16 cellular contexts compared by ENCODE assay signal in the genomic region with DNA sequence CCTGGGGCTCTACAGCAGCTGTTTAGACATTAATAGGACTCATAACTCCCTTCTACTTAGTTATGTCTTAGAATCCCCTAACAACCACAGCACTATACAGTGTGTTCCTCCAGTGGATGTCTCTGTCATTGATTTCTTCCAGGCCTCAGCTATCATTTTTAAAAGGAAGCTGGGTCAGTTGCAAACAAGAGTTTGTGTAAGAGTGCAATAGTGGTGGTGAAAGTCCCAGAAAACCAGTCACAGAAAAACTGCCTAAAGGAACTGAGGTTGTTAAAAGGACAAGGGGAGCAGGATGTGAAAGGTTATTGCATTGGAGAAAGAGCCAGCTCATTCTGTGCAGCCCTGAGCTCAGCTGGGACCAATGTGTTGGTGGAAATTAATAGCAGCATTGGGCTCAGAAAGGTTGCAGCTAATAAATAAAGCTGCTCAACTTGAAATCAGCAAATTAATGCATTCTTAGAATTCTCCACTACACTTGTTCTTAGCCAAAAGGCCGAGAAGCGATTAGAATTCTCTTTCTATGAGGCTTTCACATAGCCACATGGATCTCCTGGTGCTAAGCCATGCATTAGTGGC.
"Had no signal": no experiment of that assay in that cellular context is flagged by ENCODE, and none has a peak within 500 bp of the region (broad histone marks: within the 10 kb centered on the region; RNA-seq: fewer than 3 reads in every experiment).

No MANE protein-coding gene starts in this region.

- H3K4me3 ChIP-seq: mucosa of descending colon, sigmoid colon, stomach, vagina had no signal

- H3K9me3 Mint-ChIP-seq: activated naive CD8-positive, alpha-beta T cell treated with anti-CD3 and anti-CD28 coated beads for 36 hours; immature natural killer cell had no signal

- H3K4me1 ChIP-seq: parathyroid adenoma, sigmoid colon, vagina had no signal

- H2AFZ ChIP-seq: parathyroid adenoma had no signal

- H3K36me3 Mint-ChIP-seq: activated naive CD8-positive, alpha-beta T cell treated with anti-CD3 and anti-CD28 coated beads for 36 hours; stimulated activated effector memory CD8-positive, alpha-beta T cell treated with anti-CD3 and anti-CD28 coated beads, Interleukin-12 subunit alpha, Interleukin-12 subunit beta, amount 100 ng/mL, for 72 hours had no signal

- H3K27ac Mint-ChIP-seq: activated naive CD8-positive, alpha-beta T cell treated with anti-CD3 and anti-CD28 coated beads for 36 hours; immature natural killer cell; naive thymus-derived CD4-positive, alpha-beta T cell; stimulated activated effector memory CD8-positive, alpha-beta T cell treated with anti-CD3 and anti-CD28 coated beads, Interleukin-12 subunit alpha, Interleukin-12 subunit beta, amount 100 ng/mL, for 72 hours had no signal

- H3K4me1 Mint-ChIP-seq: activated naive CD8-positive, alpha-beta T cell treated with anti-CD3 and anti-CD28 coated beads for 36 hours; immature natural killer cell; naive thymus-derived CD4-positive, alpha-beta T cell; stimulated activated effector memory CD8-positive, alpha-beta T cell treated with anti-CD3 and anti-CD28 coated beads, Interleukin-12 subunit alpha, Interleukin-12 subunit beta, amount 100 ng/mL, for 72 hours had no signal

- H3K4me3 Mint-ChIP-seq: activated naive CD8-positive, alpha-beta T cell treated with anti-CD3 and anti-CD28 coated beads for 36 hours; immature natural killer cell; naive thymus-derived CD4-positive, alpha-beta T cell; stimulated activated effector memory CD8-positive, alpha-beta T cell treated with anti-CD3 and anti-CD28 coated beads, Interleukin-12 subunit alpha, Interleukin-12 subunit beta, amount 100 ng/mL, for 72 hours had no signal

- ATAC-seq: left ventricle myocardium superior; mucosa of descending colon; naive thymus-derived CD4-positive, alpha-beta T cell; stimulated activated effector memory CD8-positive, alpha-beta T cell treated with anti-CD3 and anti-CD28 coated beads, Interleukin-12 subunit alpha, Interleukin-12 subunit beta, amount 100 ng/mL, for 72 hours had no signal

- H3K27ac ChIP-seq: parathyroid adenoma, sigmoid colon, stomach, vagina had no signal

- H3K9me3 ChIP-seq: mucosa of descending colon, sigmoid colon, stomach, vagina had no signal

- H3K36me3 ChIP-seq: stomach, vagina had no signal

- H3K9ac ChIP-seq: parathyroid adenoma had no signal

- H3K27me3 ChIP-seq: sigmoid colon, stomach, vagina had no signal

- DNase-seq: activated CD4-positive, alpha-beta T cell treated with anti-CD3 and anti-CD28 coated beads, Interleukin-2, amount 50 U/mL, for 48 hours; activated naive CD8-positive, alpha-beta T cell treated with anti-CD3 and anti-CD28 coated beads for 36 hours; activated T-cell treated with anti-CD3 and anti-CD28 coated beads for 4 hours; cortex of kidney; immature natural killer cell; left ventricle myocardium superior; mucosa of descending colon; naive thymus-derived CD4-positive, alpha-beta T cell; sigmoid colon; stimulated activated CD4-positive, alpha-beta T cell treated with anti-CD3 and anti-CD28 coated beads, Interleukin-4, amount 100 ng/mL, for 24 hours; stomach; trophoblast cell; WERI-Rb-1 had no signal

- H3K79me2 ChIP-seq: parathyroid adenoma had no signal
